In genomic region chr10:86960003-86960862, GRCh38 we compare ENCODE assay signal across 8 cellular contexts. TPM values are rescaled to one million over a fixed set of nuclear protein-coding genes. Genes with fewer than 3 reads are reported as not detected.
DNase-seq lines count a peak whose midpoint lies in the region; ATAC-seq and TF ChIP-seq lines count a peak whose summit lies in the region.

No MANE protein-coding gene starts in this region.

- BruUV-seq in A673 (replicated peaks; lab: Mats Ljungman, UMichigan): no TSS peak

- peak; percentile 60 for DNase-seq in A673 (ENCODE audit: low spot score)
- no peak for DNase-seq in GM12864 (ENCODE audit: low read depth)
- DNase-seq in NCI-H82 treated with DMSO at 0.1 percent for 48 hours (lab: John Stamatoyannopoulos, UW; ENCODE audit: unreplicated experiment): peak; percentile 39
- peak; percentile 44 for DNase-seq in astrocyte of the spinal cord (ENCODE audit: low read depth, low spot score)
- peak; percentile 47 for DNase-seq in inferior parietal cortex (ENCODE audit: extremely low spot score)
- peak; percentile 69 to 77 for DNase-seq in suprapubic skin (ENCODE audit: low spot score in 2 of 2)
- no peak for DNase-seq in HK-2 (ENCODE audit: unreplicated experiment)

- POLR2A ChIA-PET in A673 (lab: Charles Lee; ENCODE audit: low non-redundant PET): no interaction called here

- TF ChIP-seq CTCF in A673 (conservative IDR thresholded peaks at IDR 0.05; ENCODE audit: low read depth, low read length) (peak; percentile 88), GM12864 (IDR thresholded peaks at IDR 0.05; ENCODE audit: low read depth, low read length, missing control alignments) (peak; percentile 100), astrocyte of the spinal cord (IDR thresholded peaks at IDR 0.05; ENCODE audit: low read depth, low read length) (peak; percentile 88), suprapubic skin (IDR thresholded peaks at IDR 0.05) (peak; percentile 91 to 95)

- intact Hi-C loops in A673 (cut with micrococcal nuclease; ENCODE audit: unreplicated experiment): loop anchor here (10.0 kb wide), 1 partner anchor 275 kb away; no protein-coding TSS in a partner anchor

- H3K36me3 ChIP-seq in A673 (ENCODE audit: insufficient read depth, low read length, poor library complexity, severe bottlenecking) (no peaks in the 10 kb centered on the region), suprapubic skin (no peaks in the 10 kb centered on the region)

- in situ Hi-C loops in astrocyte of the spinal cord (cut with HindIII; ENCODE audit: low sequenced_read_pairs): no loop called here

- TF ChIP-seq EP300 in suprapubic skin (IDR thresholded peaks at IDR 0.05): no peak

- no peak overlapping the region for H3K27ac ChIP-seq in A673 (ENCODE audit: low read depth, low read length, poor library complexity, severe bottlenecking)
- H3K27ac ChIP-seq in suprapubic skin: peak overlapping the region; percentile 63

- ATAC-seq in HG02610 (IDR thresholded peaks at IDR 0.05; ENCODE audit: unreplicated experiment): peak; percentile 49

- 57% methylated on average over 5 of the region's 37 CpGs for WGBS in suprapubic skin

- H3K9me3 ChIP-seq in A673 (ENCODE audit: low read depth, low read length, poor library complexity, severe bottlenecking): no peaks in the 10 kb centered on the region
- H3K9me3 ChIP-seq in suprapubic skin: no peaks in the 10 kb centered on the region

- H3K27me3 ChIP-seq in A673 (replicated peaks; ENCODE audit: insufficient read depth, low read depth, low read length, poor library complexity) (no peaks in the 10 kb centered on the region), suprapubic skin (no peaks in the 10 kb centered on the region)

- no peak overlapping the region for H3K4me3 ChIP-seq in A673 (ENCODE audit: low read depth, low read length, poor library complexity, severe bottlenecking)
- H3K4me3 ChIP-seq in GM12864 (ENCODE audit: low read depth, low read length): no peak overlapping the region
- H3K4me3 ChIP-seq in astrocyte of the spinal cord (ENCODE audit: low read depth, low read length): no peak overlapping the region
- H3K4me3 ChIP-seq in suprapubic skin: peak overlapping the region; percentile 31

- no peak for TF ChIP-seq POLR2A in suprapubic skin (IDR thresholded peaks at IDR 0.05)

- H3K4me1 ChIP-seq in A673 (ENCODE audit: insufficient read depth, low read length, poor library complexity, severe bottlenecking) (peaks cover 6% of the 10 kb centered on the region), suprapubic skin (peaks cover 77% of the 10 kb centered on the region)

- CTCF ChIA-PET in A673 (lab: Charles Lee): no interaction called here

RNA-seq across cellular contexts. Expression of gene SNCG, which starts 1.8 kb away (rescaled TPM):
- not detected in 2 replicates for total RNA-seq in A673 (2021)
- total RNA-seq in suprapubic skin: 10 to 100 TPM; 20.7 to 27.1 (median 24.6) TPM

RNA-seq across cellular contexts. Expression of gene MMRN2, which starts 2.8 kb away (rescaled TPM):
- total RNA-seq in A673 (2021) (0.09 TPM in 1 of 2 replicates, not detected in the other), suprapubic skin (10 to 100 TPM; 23.1 to 77.6 (median 40.7) TPM)

RNA-seq across cellular contexts. Expression of gene ADIRF, which starts 8.0 kb away (rescaled TPM):
- not detected in 2 replicates for total RNA-seq in A673 (2021)
- total RNA-seq in suprapubic skin: 100 to 1,000 TPM in 2 of 4 donors, 10 to 100 TPM in 2; 79.1 to 131 (median 104) TPM

RNA-seq across cellular contexts. Expression of gene FAM25A, which starts 59.9 kb away (rescaled TPM):
- total RNA-seq in A673 (2021) (not detected in 2 replicates), suprapubic skin (100 to 1,000 TPM; 178 to 699 (median 512) TPM)

Comparison
In these comparisons a context has a peak if more than half of its experiments do, and no peak if none do; other contexts are left out.
1. DNase-seq: peak in A673 (single experiment), NCI-H82 treated with DMSO at 0.1 percent for 48 hours (single experiment), astrocyte of the spinal cord (single experiment), inferior parietal cortex (single experiment) and suprapubic skin (2 of 2); none in GM12864 (single experiment) and HK-2 (single experiment).
2. RNA of gene SNCG, which starts 1.8 kb away (total RNA-seq): 20.7 to 27.1 TPM in suprapubic skin; not detected in A673; every median in the first group is over 10 times any median in the second.
3. RNA of gene MMRN2, which starts 2.8 kb away (total RNA-seq): 23.1 to 77.6 TPM in suprapubic skin; 0.09 TPM in A673; every median in the first group is over 10 times any median in the second.
4. RNA of gene ADIRF, which starts 8.0 kb away (total RNA-seq): 79.1 to 131 TPM in suprapubic skin; not detected in A673; every median in the first group is over 10 times any median in the second.
5. Peak in every context shown above with its lines, with median percentiles within 50 percentile points of each other: CTCF ChIP-seq.